In genomic region chr6:143549630-143550268, GRCh38 we compare ENCODE assay signal across 13 cellular contexts. TPM values are rescaled to one million over a fixed set of nuclear protein-coding genes. Genes with fewer than 3 reads are reported as not detected.
DNase-seq lines count a peak whose midpoint lies in the region; ATAC-seq and TF ChIP-seq lines count a peak whose summit lies in the region.
"Had no signal": no experiment of that assay in that cellular context is flagged by ENCODE, and none has a peak within 500 bp of the region (broad histone marks: within the 10 kb centered on the region; RNA-seq: fewer than 3 reads in every experiment).

No MANE protein-coding gene starts in this region.

- no peaks in the 10 kb centered on the region for H3K36me3 Mint-ChIP-seq in CD4-positive, alpha-beta memory T cell
- H3K36me3 Mint-ChIP-seq in endothelial cell (ENCODE audit: low read depth, unreplicated experiment): no peaks in the 10 kb centered on the region

- ATAC-seq in GM21367 (IDR thresholded peaks at IDR 0.05; ENCODE audit: unreplicated experiment) (peak; percentile 76), HG03469 (IDR thresholded peaks at IDR 0.05; ENCODE audit: unreplicated experiment) (peak; percentile 74), gastrocnemius medialis (no peak)
- ATAC-seq: right cardiac atrium had no signal

- H3K4me1 ChIP-seq in CD4-positive, alpha-beta memory T cell (ENCODE audit: insufficient read depth, low read length): peaks cover 97% of the 10 kb centered on the region
- H3K4me1 ChIP-seq in gastrocnemius medialis: no peaks in the 10 kb centered on the region
- H3K4me1 ChIP-seq: colonic mucosa had no signal

- peaks cover 77 to 96% (median 88%) of the 10 kb centered on the region in 4 donors for H3K4me1 Mint-ChIP-seq in CD4-positive, alpha-beta memory T cell
- peaks cover 1% of the 10 kb centered on the region for H3K4me1 Mint-ChIP-seq in endothelial cell (ENCODE audit: unreplicated experiment)

- H3K36me3 ChIP-seq in CD4-positive, alpha-beta memory T cell (ENCODE audit: insufficient read depth, low read length): no peaks in the 10 kb centered on the region
- no peaks in the 10 kb centered on the region for H3K36me3 ChIP-seq in gastrocnemius medialis
- H3K36me3 ChIP-seq: colonic mucosa had no signal

- intact Hi-C loops in CD4-positive, alpha-beta memory T cell (cut with micrococcal nuclease): no loop called here
- intact Hi-C loops in gastrocnemius medialis (cut with DNase I; ENCODE audit: low total_unique reads): no loop called here

- CTCF ChIA-PET in CD4-positive, alpha-beta memory T cell (lab: Charles Lee; ENCODE audit: partially characterized antibody): interaction anchor here (0.7 to 0.9 kb wide), 2 partner anchors 36 to 39 kb away, joined by 3 to 8 read pairs; no protein-coding TSS in a partner anchor

- no peak overlapping the region for H3K27ac ChIP-seq in CD4-positive, alpha-beta memory T cell (ENCODE audit: low read depth, low read length)
- H3K27ac ChIP-seq in gastrocnemius medialis: no peak overlapping the region
- H3K27ac ChIP-seq: colonic mucosa had no signal

- POLR2A ChIA-PET in CD4-positive, alpha-beta memory T cell (lab: Charles Lee; ENCODE audit: partially characterized antibody): interaction anchor here (0.9 to 1.8 kb wide), 6 partner anchors 9 to 40 kb away, joined by 3 to 15 read pairs (median 4); no protein-coding TSS in a partner anchor

- H3K4me3 ChIP-seq in CD4-positive, alpha-beta memory T cell (ENCODE audit: low read length in 2 of 2): no peak overlapping the region
- no peak overlapping the region for H3K4me3 ChIP-seq in gastrocnemius medialis
- H3K4me3 ChIP-seq: colonic mucosa had no signal

- no peaks in the 10 kb centered on the region for H3K9me3 Mint-ChIP-seq in CD4-positive, alpha-beta memory T cell
- H3K9me3 Mint-ChIP-seq in endothelial cell (ENCODE audit: unreplicated experiment): no peaks in the 10 kb centered on the region

- TF ChIP-seq POLR2A in gastrocnemius medialis (IDR thresholded peaks at IDR 0.05): no peak

- no peak for TF ChIP-seq CTCF in endothelial cell (IDR thresholded peaks at IDR 0.05; ENCODE audit: unreplicated experiment)
- TF ChIP-seq CTCF in gastrocnemius medialis (IDR thresholded peaks at IDR 0.05 in 4 of 5, conservative IDR thresholded peaks at IDR 0.05 in 1 of 5): no peak

- H3K27ac Mint-ChIP-seq in CD4-positive, alpha-beta memory T cell: peak overlapping the region; percentile 52 to 87 (median 68)
- H3K27ac Mint-ChIP-seq in endothelial cell (ENCODE audit: unreplicated experiment): no peak overlapping the region
- H3K27ac Mint-ChIP-seq: B cell had no signal

- H3K27me3 ChIP-seq in CD4-positive, alpha-beta memory T cell (ENCODE audit: insufficient read depth, low read length): no peaks in the 10 kb centered on the region
- no peaks in the 10 kb centered on the region for H3K27me3 ChIP-seq in gastrocnemius medialis
- H3K27me3 ChIP-seq: colonic mucosa had no signal

- DNase-seq in CD4-positive, alpha-beta memory T cell: peak in 1 of 5 donors; percentile 72
- DNase-seq in activated effector memory CD4-positive, alpha-beta T cell treated with Interleukin-2 at 50 U/mL for 16 hours: peak; percentile 32
- DNase-seq in endothelial cell (ENCODE audit: low spot score): no peak
- no peak for DNase-seq in NCI-H345 treated with DMSO at 0.1 percent for 48 hours (lab: John Stamatoyannopoulos, UW; ENCODE audit: unreplicated experiment)
- no peak for DNase-seq in 8988T
- no peak for DNase-seq in gastrocnemius medialis
- DNase-seq: colonic mucosa, kidney, NCI-H2029 treated with DMSO at 0.1 percent for 48 hours, right cardiac atrium had no signal

- in situ Hi-C loops in gastrocnemius medialis (cut with MboI; ENCODE audit: low sequenced_read_pairs in 4 of 4): no loop called here

- H3K9me3 ChIP-seq in CD4-positive, alpha-beta memory T cell (ENCODE audit: control insufficient read depth in 1 of 2, low read length in 2 of 2): no peaks in the 10 kb centered on the region
- no peaks in the 10 kb centered on the region for H3K9me3 ChIP-seq in gastrocnemius medialis
- H3K9me3 ChIP-seq: colonic mucosa had no signal

- peak overlapping the region in 7 of 8 donors; percentile 6 to 78 (median 46) for H3K4me3 Mint-ChIP-seq in CD4-positive, alpha-beta memory T cell
- H3K4me3 Mint-ChIP-seq in endothelial cell (ENCODE audit: unreplicated experiment): no peak overlapping the region
- H3K4me3 Mint-ChIP-seq: B cell had no signal

- H3K27me3 Mint-ChIP-seq in CD4-positive, alpha-beta memory T cell: no peaks in the 10 kb centered on the region
- H3K27me3 Mint-ChIP-seq in endothelial cell (ENCODE audit: unreplicated experiment): no peaks in the 10 kb centered on the region
- H3K27me3 Mint-ChIP-seq: B cell had no signal

RNA-seq across cellular contexts. Expression of gene FUCA2, which starts 38.2 kb away (rescaled TPM):
- 10 to 100 TPM; 10.6 to 11.4 TPM for total RNA-seq in CD4-positive, alpha-beta memory T cell
- 10 to 100 TPM; 12.2 to 26.3 TPM for polyA plus RNA-seq in CD4-positive, alpha-beta memory T cell
- total RNA-seq in endothelial cell (ENCODE audit: unreplicated experiment): 31.0 TPM
- total RNA-seq in gastrocnemius medialis: 10 to 100 TPM in 1 of 4 donors, 1 to 10 TPM in 3; 2.9 to 13.9 (median 6.3) TPM

Comparison
In these comparisons a context has a peak if more than half of its experiments do, and no peak if none do; other contexts are left out.
1. ATAC-seq: peak in GM21367 (single experiment) and HG03469 (single experiment); none in gastrocnemius medialis (0 of 2).